31 cellular contexts compared by ENCODE assay signal in the genomic region with DNA sequence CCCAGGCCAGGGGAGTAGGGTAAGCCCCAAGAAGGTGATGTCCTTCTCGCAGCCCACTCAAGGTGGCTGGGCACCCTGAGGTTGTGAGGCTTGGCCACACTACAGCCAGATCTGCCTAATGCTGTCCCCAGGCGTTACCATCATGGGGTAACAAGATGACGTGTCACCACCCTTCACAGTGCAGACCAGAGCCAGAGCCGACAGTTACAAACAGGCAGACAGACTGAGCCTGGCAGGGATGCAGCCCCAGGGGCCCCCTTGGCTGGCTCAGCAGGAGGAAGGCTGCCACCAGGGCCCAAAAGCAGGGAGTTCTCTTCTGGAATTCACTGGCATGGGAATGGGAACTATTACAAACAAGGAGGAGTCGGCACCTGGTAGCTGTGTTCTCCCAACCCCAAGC.
"Had no signal": no experiment of that assay in that cellular context is flagged by ENCODE, and none has a peak within 500 bp of the region (broad histone marks: within the 10 kb centered on the region; RNA-seq: fewer than 3 reads in every experiment).

No MANE protein-coding gene starts in this region.

- H3K9ac ChIP-seq: parathyroid adenoma had no signal

- H2AFZ ChIP-seq: parathyroid adenoma had no signal

- ATAC-seq: left colon; left lung; lower lobe of right lung; mucosa of descending colon; naive thymus-derived CD4-positive, alpha-beta T cell; natural killer cell treated with Interleukin-12 subunit alpha and Interleukin-12 subunit beta and Interleukin-15 and Interleukin-18, amount 100 ng/mL, for 72 hours; sciatic nerve; stimulated activated naive B cell treated with anti-CD40 and anti-IgM and Interleukin-4, amounts not matched to agents 10 μg/mL and 1 μg/mL and 100 μg/mL, for 72 hours; stimulated activated naive CD8-positive, alpha-beta T cell treated with anti-CD3 and anti-CD28 coated beads, Interleukin-15, Interleukin-2, amounts not matched to agents 100 U/mL and 50 U/mL, for 24 hours had no signal

- H3K27me3 Mint-ChIP-seq: stimulated activated naive B cell treated with anti-CD40 and anti-IgM and Interleukin-4, amounts not matched to agents 10 μg/mL and 1 μg/mL and 100 μg/mL, for 72 hours had no signal

- H3K9me3 Mint-ChIP-seq: natural killer cell treated with Interleukin-12 subunit alpha and Interleukin-12 subunit beta and Interleukin-15 and Interleukin-18, amount 100 ng/mL, for 72 hours; stimulated activated naive B cell treated with anti-CD40 and anti-IgM and Interleukin-4, amounts not matched to agents 10 μg/mL and 1 μg/mL and 100 μg/mL, for 72 hours had no signal

- H3K9me3 ChIP-seq: left lung, lower lobe of right lung, mucosa of descending colon, right atrium auricular region, stomach, testis, thyroid gland, transverse colon, upper lobe of left lung, uterus had no signal

- H3K4me1 Mint-ChIP-seq: immature natural killer cell; naive thymus-derived CD4-positive, alpha-beta T cell; stimulated activated naive B cell treated with anti-CD40 and anti-IgM and Interleukin-4, amounts not matched to agents 10 μg/mL and 1 μg/mL and 100 μg/mL, for 72 hours had no signal

- H3K27ac Mint-ChIP-seq: immature natural killer cell; naive thymus-derived CD4-positive, alpha-beta T cell; natural killer cell treated with Interleukin-12 subunit alpha and Interleukin-12 subunit beta and Interleukin-15 and Interleukin-18, amount 100 ng/mL, for 72 hours; progenitor cell of endocrine pancreas; stimulated activated naive B cell treated with anti-CD40 and anti-IgM and Interleukin-4, amounts not matched to agents 10 μg/mL and 1 μg/mL and 100 μg/mL, for 72 hours had no signal

- H3K36me3 Mint-ChIP-seq: immature natural killer cell; natural killer cell treated with Interleukin-12 subunit alpha and Interleukin-12 subunit beta and Interleukin-15 and Interleukin-18, amount 100 ng/mL, for 72 hours; stimulated activated naive B cell treated with anti-CD40 and anti-IgM and Interleukin-4, amounts not matched to agents 10 μg/mL and 1 μg/mL and 100 μg/mL, for 72 hours had no signal

- DNase-seq: hypothalamus; immature natural killer cell; kidney; left colon; left lung; lower lobe of right lung; mammary epithelial cell; mesendoderm; midbrain; mucosa of descending colon; naive thymus-derived CD4-positive, alpha-beta T cell; nucleus accumbens; stimulated activated CD4-positive, alpha-beta T cell treated with anti-CD3 and anti-CD28 coated beads, Interleukin-12 subunit alpha, Interleukin-12 subunit beta, amount 100 ng/mL, for 4 hours; stimulated activated CD4-positive, alpha-beta T cell treated with anti-CD3 and anti-CD28 coated beads, Interleukin-15, amount 100 ng/mL, for 24 hours; stimulated activated CD4-positive, alpha-beta T cell treated with anti-CD3 and anti-CD28 coated beads, Interleukin-2, amount 100 ng/mL, for 24 hours; stimulated activated CD4-positive, alpha-beta T cell treated with anti-CD3 and anti-CD28 coated beads, Interleukin-4, amount 100 ng/mL, for 1 hour; stimulated activated naive B cell treated with anti-CD40 and anti-IgM and Interleukin-4, amounts not matched to agents 10 μg/mL and 1 μg/mL and 100 μg/mL, for 72 hours; stimulated activated naive CD8-positive, alpha-beta T cell treated with anti-CD3 and anti-CD28 coated beads, Interleukin-15, Interleukin-2, amounts not matched to agents 100 U/mL and 50 U/mL, for 24 hours; stomach; testis; thyroid gland; transverse colon; uterus had no signal

- H3K4me3 Mint-ChIP-seq: immature natural killer cell; naive thymus-derived CD4-positive, alpha-beta T cell; natural killer cell treated with Interleukin-12 subunit alpha and Interleukin-12 subunit beta and Interleukin-15 and Interleukin-18, amount 100 ng/mL, for 72 hours; stimulated activated naive B cell treated with anti-CD40 and anti-IgM and Interleukin-4, amounts not matched to agents 10 μg/mL and 1 μg/mL and 100 μg/mL, for 72 hours had no signal

- H3K4me3 ChIP-seq: left lung, lower lobe of right lung, mucosa of descending colon, right atrium auricular region, skin epidermis, stomach, testis, thyroid gland, transverse colon, upper lobe of left lung, uterus had no signal

- H3K36me3 ChIP-seq: left lung, lower lobe of right lung, right atrium auricular region, stomach, thyroid gland, transverse colon, upper lobe of left lung, uterus had no signal

- H3K27ac ChIP-seq: left lung, lower lobe of right lung, parathyroid adenoma, right atrium auricular region, skin epidermis, stomach, testis, thyroid gland, transverse colon, upper lobe of left lung, uterus had no signal

- H3K27me3 ChIP-seq: left lung, right atrium auricular region, testis, thyroid gland, transverse colon, upper lobe of left lung, uterus had no signal

- H3K79me2 ChIP-seq: parathyroid adenoma had no signal

- FAIRE-seq: islet of Langerhans, kidney had no signal

- H3K4me1 ChIP-seq: left lung, lower lobe of right lung, parathyroid adenoma, right atrium auricular region, stomach, testis, thyroid gland, transverse colon, upper lobe of left lung, uterus had no signal
